In genomic region chr4:184330008-184330400, GRCh38 we compare ENCODE assay signal across 10 cellular contexts.
DNase-seq lines count a peak whose midpoint lies in the region; ATAC-seq and TF ChIP-seq lines count a peak whose summit lies in the region.
"Had no signal": no experiment of that assay in that cellular context is flagged by ENCODE, and none has a peak within 500 bp of the region (broad histone marks: within the 10 kb centered on the region; RNA-seq: fewer than 3 reads in every experiment).

No MANE protein-coding gene starts in this region.

- H3K36me3 Mint-ChIP-seq in Calu3 (ENCODE audit: insufficient read depth, unreplicated experiment): no peaks in the 10 kb centered on the region
- H3K36me3 Mint-ChIP-seq: activated naive CD8-positive, alpha-beta T cell had no signal

- H3K9me3 Mint-ChIP-seq in Calu3 (ENCODE audit: low read depth, unreplicated experiment): no peaks in the 10 kb centered on the region

- no peak overlapping the region for H2AFZ ChIP-seq in hepatocyte

- no peaks in the 10 kb centered on the region for H3K79me2 ChIP-seq in hepatocyte

- DNase-seq in hepatocyte (ENCODE audit: low spot score): no peak
- DNase-seq in Calu3: no peak
- no peak for DNase-seq in NCI-H2196 treated with DMSO at 0.1 percent for 48 hours (lab: John Stamatoyannopoulos, UW; ENCODE audit: unreplicated experiment)
- no peak for DNase-seq in NCI-H1436 treated with DMSO at 0.1 percent for 48 hours (lab: John Stamatoyannopoulos, UW)
- no peak for DNase-seq in SJCRH30

- H3K9me2 ChIP-seq in hepatocyte (replicated peaks; ENCODE audit: insufficient read depth): no peaks in the 10 kb centered on the region

- H3K27me3 ChIP-seq in hepatocyte: no peaks in the 10 kb centered on the region
- H3K27me3 ChIP-seq in SJCRH30: no peaks in the 10 kb centered on the region

- no peaks in the 10 kb centered on the region for H4K20me1 ChIP-seq in hepatocyte (ENCODE audit: insufficient read depth, poor library complexity, severe bottlenecking)

- no peak overlapping the region for H3K27ac Mint-ChIP-seq in Calu3 (ENCODE audit: unreplicated experiment)
- H3K27ac Mint-ChIP-seq: activated naive CD8-positive, alpha-beta T cell had no signal

- H3K4me3 ChIP-seq in hepatocyte (no peak overlapping the region), SJCRH30 (no peak overlapping the region)

- 95% methylated on average over 10 of the region's 10 CpGs for WGBS in hepatocyte (ENCODE audit: low lambda C conversion rate, missing lambda C conversion rate)

- H3K9me3 ChIP-seq in hepatocyte (ENCODE audit: low read depth) (no peaks in the 10 kb centered on the region), SJCRH30 (replicated peaks) (no peaks in the 10 kb centered on the region)

- no peaks in the 10 kb centered on the region for H3K4me1 ChIP-seq in hepatocyte (ENCODE audit: insufficient read depth)
- no peaks in the 10 kb centered on the region for H3K4me1 ChIP-seq in SJCRH30

- H3K4me3 Mint-ChIP-seq in Calu3 (ENCODE audit: low read depth, unreplicated experiment): no peak overlapping the region
- H3K4me3 Mint-ChIP-seq: activated naive CD8-positive, alpha-beta T cell had no signal

- H3K36me3 ChIP-seq in hepatocyte (replicated peaks; ENCODE audit: insufficient read depth, low read depth): no peaks in the 10 kb centered on the region
- no peaks in the 10 kb centered on the region for H3K36me3 ChIP-seq in SJCRH30

- H3K4me2 ChIP-seq in hepatocyte: no peak overlapping the region

- intact Hi-C loops in Calu3 (cut with micrococcal nuclease; ENCODE audit: unreplicated experiment): no loop called here

- peak; percentile 48 for ATAC-seq in GM18499 (IDR thresholded peaks at IDR 0.05; ENCODE audit: insufficient read depth, unreplicated experiment)
- ATAC-seq in GM21515 (IDR thresholded peaks at IDR 0.05; ENCODE audit: unreplicated experiment): peak; percentile 49
- ATAC-seq in HG03575 (IDR thresholded peaks at IDR 0.05; ENCODE audit: extremely low read depth, insufficient number of reproducible peaks, low FRiP score, unreplicated experiment): peak; percentile 26
- ATAC-seq: HCT116 had no signal

- H3K27ac ChIP-seq in hepatocyte: peak overlapping the region; percentile 2
- H3K27ac ChIP-seq in SJCRH30: no peak overlapping the region

- no TSS peak for BruUV-seq in Calu3 (replicated peaks; lab: Mats Ljungman, UMichigan)

- CTCF ChIA-PET in Calu3 (lab: Charles Lee): no interaction called here

- no peaks in the 10 kb centered on the region for H3K27me3 Mint-ChIP-seq in Calu3 (ENCODE audit: unreplicated experiment)
- H3K27me3 Mint-ChIP-seq: activated naive CD8-positive, alpha-beta T cell had no signal

- TF ChIP-seq CTCF in hepatocyte (IDR thresholded peaks at IDR 0.05; ENCODE audit: poor library complexity) (no peak), Calu3 (IDR thresholded peaks at IDR 0.05; ENCODE audit: unreplicated experiment) (no peak)

- peaks cover 23% of the 10 kb centered on the region for H3K4me1 Mint-ChIP-seq in Calu3 (ENCODE audit: low read depth, unreplicated experiment)
